8 cellular contexts compared by ENCODE assay signal in the genomic region with DNA sequence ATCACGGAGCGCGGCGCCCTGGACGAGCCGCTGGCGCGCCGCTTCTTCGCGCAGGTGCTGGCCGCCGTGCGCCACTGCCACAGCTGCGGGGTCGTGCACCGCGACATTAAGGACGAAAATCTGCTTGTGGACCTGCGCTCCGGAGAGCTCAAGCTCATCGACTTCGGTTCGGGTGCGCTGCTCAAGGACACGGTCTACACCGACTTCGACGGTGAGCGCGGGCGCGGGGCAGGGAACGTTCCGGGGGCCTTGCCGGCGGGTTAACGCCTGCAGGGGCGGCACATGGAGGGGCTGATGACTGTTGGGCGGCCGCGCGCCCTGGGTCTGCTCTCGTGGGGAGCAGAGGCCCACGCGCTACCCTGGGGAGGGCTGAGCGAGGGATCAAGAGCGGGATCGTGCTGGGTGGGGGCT. TPM values are rescaled to one million over a fixed set of nuclear protein-coding genes. Genes with fewer than 3 reads are reported as not detected.
DNase-seq lines count a peak whose midpoint lies in the region; ATAC-seq, FAIRE-seq and TF ChIP-seq lines count a peak whose summit lies in the region.

No MANE protein-coding gene starts in this region.

- CTCF ChIA-PET in Panc1 (lab: Charles Lee): no interaction called here
- CTCF ChIA-PET in endothelial cell of umbilical vein (lab: Charles Lee): interaction anchor here (0.7 to 3.7 kb wide), 11 partner anchors 9 to 69 kb away, joined by 3 to 32 read pairs (median 4); no protein-coding TSS in a partner anchor

- intact Hi-C loops in Panc1 (cut with micrococcal nuclease; ENCODE audit: unreplicated experiment) (no loop called here), endothelial cell of umbilical vein (cut with micrococcal nuclease) (loop anchor here (1.0 kb wide), 1 partner anchor 30 kb away; no protein-coding TSS in a partner anchor)

- no peak for FAIRE-seq in endothelial cell of umbilical vein (lab: Jason Lieb, UNC)

- no peaks in the 10 kb centered on the region for H3K9me3 ChIP-seq in Panc1 (ENCODE audit: control insufficient read depth, insufficient read depth, low read depth, low read length)
- H3K9me3 ChIP-seq in endothelial cell of umbilical vein (replicated peaks; ENCODE audit: control insufficient read depth, insufficient read depth, low read length): no peaks in the 10 kb centered on the region
- no peaks in the 10 kb centered on the region for H3K9me3 ChIP-seq in neutrophil

- no peak overlapping the region for H3K4me2 ChIP-seq in endothelial cell of umbilical vein (ENCODE audit: insufficient read depth, low read length)

- in situ Hi-C loops in Panc1 (cut with HindIII; ENCODE audit: low pct_unique_long_range_greater_than_20kb, low sequenced_read_pairs): no loop called here

- POLR2A ChIA-PET in Panc1 (lab: Charles Lee) (no interaction called here), endothelial cell of umbilical vein (lab: Charles Lee) (interaction anchor here (1.7 to 1.8 kb wide), 3 partner anchors 10 to 31 kb away, joined by 8 to 14 read pairs (median 10); no protein-coding TSS in a partner anchor)

- H3K4me3 ChIP-seq in Panc1 (ENCODE audit: low read depth in 2 of 2, low read length in 2 of 2) (peak overlapping the region; percentile 70 to 71), endothelial cell of umbilical vein (replicated peaks in 1 of 3; ENCODE audit: insufficient read depth in 1 of 3, low read depth in 1 of 3, low read length in 3 of 3) (peak overlapping the region; percentile 52 to 80 (median 59)), neutrophil (ENCODE audit: low read depth in 1 of 2, low read length in 1 of 2) (peak overlapping the region; percentile 94 to 99)

- no peaks in the 10 kb centered on the region for H4K20me1 ChIP-seq in endothelial cell of umbilical vein (replicated peaks; ENCODE audit: control insufficient read depth, extremely low read depth, insufficient read depth, low read length)

- no peak for TF ChIP-seq POLR2A in endothelial cell of umbilical vein (IDR thresholded peaks at IDR 0.05; ENCODE audit: low read depth, low read length)

- H3K9me1 ChIP-seq in endothelial cell of umbilical vein (replicated peaks; ENCODE audit: control insufficient read depth, extremely low read depth, insufficient read depth, low read length): no peaks in the 10 kb centered on the region

- H3K27ac ChIP-seq in Panc1 (ENCODE audit: low read length) (peak overlapping the region; percentile 69), endothelial cell of umbilical vein (ENCODE audit: insufficient read depth, low read depth, low read length) (peak overlapping the region; percentile 27), neutrophil (peak overlapping the region; percentile 98)

- TF ChIP-seq CTCF in Panc1 (IDR thresholded peaks at IDR 0.05) (no peak), endothelial cell of umbilical vein (IDR thresholded peaks at IDR 0.05; ENCODE audit: extremely low read depth in 1 of 2, insufficient read depth in 1 of 2, low read depth in 1 of 2, low read length in 2 of 2) (no peak), neutrophil (IDR thresholded peaks at IDR 0.05) (no peak)

- H3K27me3 ChIP-seq in Panc1 (ENCODE audit: control insufficient read depth, insufficient read depth, low read length): no peaks in the 10 kb centered on the region
- no peaks in the 10 kb centered on the region for H3K27me3 ChIP-seq in endothelial cell of umbilical vein (ENCODE audit: control insufficient read depth in 2 of 2, insufficient read depth in 2 of 2, low read length in 2 of 2)
- peaks cover 10% of the 10 kb centered on the region for H3K27me3 ChIP-seq in neutrophil

- H3K36me3 ChIP-seq in Panc1 (ENCODE audit: control insufficient read depth, insufficient read depth, low read length) (no peaks in the 10 kb centered on the region; the same call in none of the 2 replicates), endothelial cell of umbilical vein (ENCODE audit: control insufficient read depth in 2 of 2, extremely low read depth in 1 of 2, insufficient read depth in 2 of 2, low read length in 2 of 2) (peaks cover 19 to 34% of the 10 kb centered on the region in 2 experiments), neutrophil (peaks cover 46% of the 10 kb centered on the region)

- dilution Hi-C loops in endothelial cell of umbilical vein (cut with MboI; ENCODE audit: extremely low pct_ligation_motif_present, low sequenced_read_pairs): no loop called here

- no TSS peak for BruUV-seq in Panc1 (replicated peaks; lab: Mats Ljungman, UMichigan)
- BruUV-seq in endothelial cell of umbilical vein (replicated peaks; lab: Mats Ljungman, UMichigan): no TSS peak

- no peak for ATAC-seq in Panc1

- DNase-seq in COLO668 (lab: John Stamatoyannopoulos, UW; ENCODE audit: unreplicated experiment): peak; percentile 60
- DNase-seq in Panc1 (ENCODE audit: low read depth, low spot score): no peak
- DNase-seq in endothelial cell of umbilical vein (ENCODE audit: low read depth, low spot score): peak; percentile 45
- DNase-seq in globus pallidus (ENCODE audit: low spot score): no peak
- no peak for DNase-seq in KG1 (lab: John Stamatoyannopoulos, UW)
- DNase-seq in stimulated activated CD4-positive, alpha-beta T cell treated with anti-CD3 and anti-CD28 coated beads, Interleukin-4, amount 100 ng/mL, for 24 hours: no peak
- DNase-seq in NCI-H187 (lab: John Stamatoyannopoulos, UW): no peak

- H3K79me2 ChIP-seq in endothelial cell of umbilical vein (ENCODE audit: control insufficient read depth, insufficient read depth, low read length): peaks cover 47% of the 10 kb centered on the region

- H2AFZ ChIP-seq in endothelial cell of umbilical vein (ENCODE audit: low read depth, low read length): no peak overlapping the region

- peak overlapping the region; percentile 84 for H3K9ac ChIP-seq in endothelial cell of umbilical vein (replicated peaks; ENCODE audit: extremely low read depth, insufficient read depth, low read length)

- H3K4me1 ChIP-seq in Panc1 (ENCODE audit: control insufficient read depth, insufficient read depth, low read length) (peaks cover 48% of the 10 kb centered on the region), endothelial cell of umbilical vein (ENCODE audit: control insufficient read depth, extremely low read depth, insufficient read depth, low read length) (peaks cover 27% of the 10 kb centered on the region), neutrophil (ENCODE audit: control insufficient read depth in 1 of 2, insufficient read depth in 1 of 2, low read depth in 1 of 2, low read length in 1 of 2) (peaks cover 58 to 59% of the 10 kb centered on the region in 2 experiments)

TF ChIP-seq in endothelial cell of umbilical vein, 7 proteins besides CTCF, POLR2A, EP300 and RAD21:
- TF ChIP-seq GATA2 (IDR thresholded peaks at IDR 0.05; ENCODE audit: insufficient read depth, insufficient read length, low read depth, low read length): no peak

RNA-seq across cellular contexts. Expression of a gene that starts 1.0 kb away (rescaled TPM):
- 58.2 TPM for total RNA-seq in Panc1 (2021; ENCODE audit: unreplicated experiment)
- polyA plus RNA-seq in Panc1 (2012; ENCODE audit: insufficient read length): 65.3 TPM
- total RNA-seq in endothelial cell of umbilical vein: 185 and 219 TPM in 2 replicates
- polyA plus RNA-seq in endothelial cell of umbilical vein: 131 and 172 TPM in 2 replicates
- polyA plus RNA-seq in endothelial cell of umbilical vein (2011; cell fraction: cytosol; rRNA removed): 57.5 and 89.5 TPM in 2 replicates
- 94.6 and 107 TPM in 2 replicates for polyA plus RNA-seq in endothelial cell of umbilical vein (2011; cell fraction: nucleus; rRNA removed)
- polyA plus RNA-seq in endothelial cell of umbilical vein (2012): 42.1 and 86.7 TPM in 2 replicates
- polyA minus RNA-seq in endothelial cell of umbilical vein: 33.9 and 43.9 TPM in 2 replicates
- polyA minus RNA-seq in endothelial cell of umbilical vein (2011; cell fraction: cytosol; rRNA and poly(A)+ RNA removed): 25.2 TPM
- polyA minus RNA-seq in endothelial cell of umbilical vein (2011; cell fraction: nucleus; rRNA and poly(A)+ RNA removed): 23.0 and 58.6 TPM in 2 replicates

RNA-seq across cellular contexts. Expression of a gene that starts 43.2 kb away (rescaled TPM):
- total RNA-seq in Panc1 (2021; ENCODE audit: unreplicated experiment): 59.7 TPM
- 98.5 TPM for polyA plus RNA-seq in Panc1 (2012; ENCODE audit: insufficient read length)
- 69.5 and 71.0 TPM in 2 replicates for total RNA-seq in endothelial cell of umbilical vein
- polyA plus RNA-seq in endothelial cell of umbilical vein: 75.7 and 86.3 TPM in 2 replicates
- polyA plus RNA-seq in endothelial cell of umbilical vein (2011; cell fraction: cytosol; rRNA removed): 77.1 and 90.2 TPM in 2 replicates
- 87.3 and 95.6 TPM in 2 replicates for polyA plus RNA-seq in endothelial cell of umbilical vein (2011; cell fraction: nucleus; rRNA removed)
- 38.5 and 50.8 TPM in 2 replicates for polyA plus RNA-seq in endothelial cell of umbilical vein (2012)
- 19.8 and 23.7 TPM in 2 replicates for polyA minus RNA-seq in endothelial cell of umbilical vein
- polyA minus RNA-seq in endothelial cell of umbilical vein (2011; cell fraction: cytosol; rRNA and poly(A)+ RNA removed): 11.5 TPM
- 8.4 and 13.7 TPM in 2 replicates for polyA minus RNA-seq in endothelial cell of umbilical vein (2011; cell fraction: nucleus; rRNA and poly(A)+ RNA removed)

RNA-seq across cellular contexts. Expression of a gene that starts 43.4 kb away (rescaled TPM):
- total RNA-seq in Panc1 (2021; ENCODE audit: unreplicated experiment) (23.4 TPM), endothelial cell of umbilical vein (14.6 and 20.9 TPM in 2 replicates)
- polyA plus RNA-seq in Panc1 (2012; ENCODE audit: insufficient read length): 41.1 TPM
- polyA plus RNA-seq in endothelial cell of umbilical vein: 16.7 and 18.0 TPM in 2 replicates
- polyA plus RNA-seq in endothelial cell of umbilical vein (2011; cell fraction: cytosol; rRNA removed): 10.5 and 14.0 TPM in 2 replicates
- 13.3 and 16.6 TPM in 2 replicates for polyA plus RNA-seq in endothelial cell of umbilical vein (2011; cell fraction: nucleus; rRNA removed)
- 11.1 and 15.5 TPM in 2 replicates for polyA plus RNA-seq in endothelial cell of umbilical vein (2012)
- 9.5 and 10.6 TPM in 2 replicates for polyA minus RNA-seq in endothelial cell of umbilical vein
- 2.9 TPM for polyA minus RNA-seq in endothelial cell of umbilical vein (2011; cell fraction: cytosol; rRNA and poly(A)+ RNA removed)
- 3.8 and 3.9 TPM in 2 replicates for polyA minus RNA-seq in endothelial cell of umbilical vein (2011; cell fraction: nucleus; rRNA and poly(A)+ RNA removed)

RNA-seq across cellular contexts. Expression of a gene that starts 51.0 kb away (rescaled TPM):
- total RNA-seq in Panc1 (2021; ENCODE audit: unreplicated experiment) (0.82 TPM), endothelial cell of umbilical vein (0.12 and 0.15 TPM in 2 replicates)
- 1.3 TPM for polyA plus RNA-seq in Panc1 (2012; ENCODE audit: insufficient read length)
- polyA plus RNA-seq in endothelial cell of umbilical vein: 0.06 TPM in 2 replicates
- not detected in 2 replicates for polyA plus RNA-seq in endothelial cell of umbilical vein (2011; cell fraction: cytosol; rRNA removed)
- polyA plus RNA-seq in endothelial cell of umbilical vein (2011; cell fraction: nucleus; rRNA removed): 0.26 and 0.28 TPM in 2 replicates
- polyA plus RNA-seq in endothelial cell of umbilical vein (2012): 0.04 TPM in 1 of 2 replicates, not detected in the other
- polyA minus RNA-seq in endothelial cell of umbilical vein: 0.06 TPM in 1 of 2 replicates, not detected in the other
- polyA minus RNA-seq in endothelial cell of umbilical vein (2011; cell fraction: cytosol; rRNA and poly(A)+ RNA removed): not detected
- 0.14 TPM in 1 of 2 replicates, not detected in the other for polyA minus RNA-seq in endothelial cell of umbilical vein (2011; cell fraction: nucleus; rRNA and poly(A)+ RNA removed)

Comparison
In these comparisons a context has a peak if more than half of its experiments do, and no peak if none do; other contexts are left out.
1. DNase-seq: peak in COLO668 (single experiment) and endothelial cell of umbilical vein (single experiment); none in Panc1 (single experiment), globus pallidus (single experiment), KG1 (single experiment), stimulated activated CD4-positive, alpha-beta T cell treated with anti-CD3 and anti-CD28 coated beads, Interleukin-4, amount 100 ng/mL, for 24 hours (single experiment) and NCI-H187 (0 of 2).
2. H3K27ac ChIP-seq: peak in every context shown above with its lines; median percentile 98 in neutrophil; 69 in Panc1; 27 in endothelial cell of umbilical vein.
3. Peak in every context shown above with its lines, with median percentiles within 50 percentile points of each other: H3K4me3 ChIP-seq.